Comparison of ENCODE assay signal across 1 cellular context in genomic region chr10:72311667-72312066, GRCh38.
TF ChIP-seq lines count a peak whose summit lies in the region.

No MANE protein-coding gene starts in this region.

TF ChIP-seq in K562, 482 proteins besides CTCF, POLR2A, EP300 and RAD21 (continued from another document):
- TF ChIP-seq BMI1 (IDR thresholded peaks at IDR 0.05; ENCODE audit: low read length) (no peak), HNRNPH1 (optimal IDR thresholded peaks at IDR 0.05; ENCODE audit: low read depth, low read length) (no peak), PTBP1 (IDR thresholded peaks at IDR 0.05; ENCODE audit: low read depth, low read length) (no peak), FOSL1 (tag; conservative IDR thresholded peaks at IDR 0.05) (no peak), FOXM1 (IDR thresholded peaks at IDR 0.05; ENCODE audit: low read depth) (no peak), FOXM1 (CRISPR knock-in tag; IDR thresholded peaks at IDR 0.05; ENCODE audit: low read depth) (no peak), AFF4 (CRISPR knock-in tag; IDR thresholded peaks at IDR 0.05) (no peak), ZNF311 (CRISPR knock-in tag; IDR thresholded peaks at IDR 0.05) (no peak), HOMEZ (CRISPR knock-in tag; IDR thresholded peaks at IDR 0.05) (no peak), RB1 (IDR thresholded peaks at IDR 0.05; ENCODE audit: low read depth) (no peak), CGGBP1 (CRISPR knock-in tag; IDR thresholded peaks at IDR 0.05) (no peak), SAFB (IDR thresholded peaks at IDR 0.05; ENCODE audit: borderline replicate concordance, low read depth, low read length) (no peak), NFIX (CRISPR knock-in tag; IDR thresholded peaks at IDR 0.05; ENCODE audit: low read depth) (no peak), SMARCA5 (IDR thresholded peaks at IDR 0.05) (peak; percentile 89; the same call in 1 of the 2 replicates), RBBP5 (IDR thresholded peaks at IDR 0.05; ENCODE audit: borderline replicate concordance, insufficient read depth, low read length, poor library complexity, severe bottlenecking) (no peak), IRF2 (CRISPR knock-in tag; IDR thresholded peaks at IDR 0.05) (no peak), SIN3A (IDR thresholded peaks at IDR 0.05; ENCODE audit: borderline replicate concordance in 2 of 2, control insufficient read depth in 1 of 2, low read depth in 2 of 2, low read length in 2 of 2) (no peak), ZNF584 (CRISPR knock-in tag; IDR thresholded peaks at IDR 0.05; ENCODE audit: low read depth) (no peak), GTF2F1 (IDR thresholded peaks at IDR 0.05; ENCODE audit: low read depth, low read length) (no peak), MCM5 (IDR thresholded peaks at IDR 0.05; ENCODE audit: low read depth) (no peak), CBX3 (IDR thresholded peaks at IDR 0.05; ENCODE audit: borderline replicate concordance in 1 of 2, low read length in 2 of 2) (peak in 1 of 2 experiments; percentile 47; a peak in 1 of 3 replicates), ZNF644 (tag; IDR thresholded peaks at IDR 0.05; ENCODE audit: low read depth) (no peak), CREB3 (tag; conservative IDR thresholded peaks at IDR 0.05; ENCODE audit: low read depth) (no peak), NR4A1 (CRISPR knock-in tag; IDR thresholded peaks at IDR 0.05) (no peak), NR4A1 (tag; IDR thresholded peaks at IDR 0.05) (0 out of 2 replicates have a peak, but pooled peaks have one; percentile 35), ARID3B (CRISPR knock-in tag; IDR thresholded peaks at IDR 0.05; ENCODE audit: borderline replicate concordance) (no peak), ATF2 (CRISPR knock-in tag; IDR thresholded peaks at IDR 0.05) (no peak), CREM (IDR thresholded peaks at IDR 0.05; ENCODE audit: low read depth) (no peak), KDM1A (IDR thresholded peaks at IDR 0.05) (peak; percentile 83 to 92), IRF9 (tag; IDR thresholded peaks at IDR 0.05) (no peak), NR2C1 (IDR thresholded peaks at IDR 0.05) (no peak), NR2C1 (tag; IDR thresholded peaks at IDR 0.05) (0 out of 2 replicates have a peak, but pooled peaks have one; percentile 11)
TF ChIP-seq in K562: peak in this region for 15.
